ENCODE assay signal across 27 cellular contexts in the genomic region with DNA sequence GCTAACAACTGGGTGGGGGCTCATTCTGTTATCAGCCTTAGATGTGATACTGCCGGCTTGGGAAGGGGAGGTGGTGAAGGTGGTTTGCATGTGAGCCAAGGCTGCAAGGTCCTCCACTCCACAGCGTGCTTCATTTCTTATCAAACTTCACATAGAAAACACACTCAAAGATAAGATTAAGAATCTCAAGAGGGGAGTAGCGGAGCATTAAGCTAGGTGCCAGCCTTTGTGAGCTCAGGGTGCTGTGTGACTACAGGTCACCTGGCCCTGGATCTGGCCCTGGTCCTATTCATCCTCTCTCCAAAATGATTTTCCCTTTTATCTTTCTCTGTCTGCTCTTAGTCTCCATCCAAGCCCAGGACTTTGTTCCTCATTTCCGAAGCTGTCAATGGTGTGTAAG.
"Had no signal": no experiment of that assay in that cellular context is flagged by ENCODE, and none has a peak within 500 bp of the region (broad histone marks: within the 10 kb centered on the region; RNA-seq: fewer than 3 reads in every experiment).

No MANE protein-coding gene starts in this region.

- H3K4me1 ChIP-seq: breast epithelium, foreskin keratinocyte, gastrocnemius medialis had no signal

- H3K36me3 ChIP-seq: ascending aorta, breast epithelium, esophagus muscularis mucosa, gastrocnemius medialis had no signal

- H3K27ac ChIP-seq: ascending aorta, breast epithelium, coronary artery, esophagus muscularis mucosa, foreskin keratinocyte, gastrocnemius medialis had no signal

- H3K27me3 ChIP-seq: ascending aorta, breast epithelium, esophagus muscularis mucosa, gastrocnemius medialis had no signal

- DNase-seq: activated CD4-positive, alpha-beta memory T cell treated with anti-CD3 and anti-CD28 coated beads for 36 hours; activated CD4-positive, alpha-beta T cell treated with anti-CD3 and anti-CD28 coated beads for 36 hours; activated CD4-positive, alpha-beta T cell treated with anti-CD3 and anti-CD28 coated beads, Interleukin-2, amount 10 ng/mL, durations not matched to agents 24 days and 14 days; activated CD4-positive, CD25-positive, alpha-beta regulatory T cell; activated CD4-positive, CD25-positive, alpha-beta regulatory T cell treated with anti-CD3 and anti-CD28 coated beads, Interleukin-2, amount 50 U/mL, for 72 hours; activated CD8-positive, alpha-beta memory T cell treated with anti-CD3 and anti-CD28 coated beads, Interleukin-2, amount 10 ng/mL, durations not matched to agents 7 days and 5 days; activated CD8-positive, alpha-beta memory T cell treated with anti-CD3 and anti-CD28 coated beads, Interleukin-2, amount 50 U/mL, for 4 hours; activated CD8-positive, alpha-beta T cell treated with anti-CD3 and anti-CD28 coated beads, Interleukin-2, amount 10 ng/mL, durations not matched to agents 7 days and 5 days; activated gamma-delta T cell; activated naive CD4-positive, alpha-beta T cell; activated naive CD4-positive, alpha-beta T cell treated with anti-CD3 and anti-CD28 coated beads, Interleukin-2, amount 50 U/mL, for 16 hours; activated naive CD8-positive, alpha-beta T cell treated with anti-CD3 and anti-CD28 coated beads for 36 hours; activated naive CD8-positive, alpha-beta T cell treated with anti-CD3 and anti-CD28 coated beads, Interleukin-2, amount 50 U/mL, for 24 hours; activated T-cell treated with anti-CD3 and anti-CD28 coated beads for 4 hours; activated T-cell treated with anti-CD3 and anti-CD28 coated beads, Interleukin-2, amount 50 U/mL, for 24 hours; activated T-cell treated with anti-CD3 and anti-CD28 coated beads, Interleukin-2, amount 50 U/mL, for 72 hours; effector CD4-positive, alpha-beta T cell; effector memory CD8-positive, alpha-beta T cell; foreskin keratinocyte; gastrocnemius medialis; T-helper 2 cell had no signal

- H3K4me3 ChIP-seq: ascending aorta, breast epithelium, coronary artery, esophagus muscularis mucosa, gastrocnemius medialis had no signal

- ATAC-seq: activated CD4-positive, alpha-beta T cell treated with anti-CD3 and anti-CD28 coated beads for 36 hours; activated CD8-positive, alpha-beta memory T cell treated with anti-CD3 and anti-CD28 coated beads, Interleukin-2, amount 10 ng/mL, durations not matched to agents 7 days and 5 days; activated CD8-positive, alpha-beta T cell treated with anti-CD3 and anti-CD28 coated beads, Interleukin-2, amount 10 ng/mL, durations not matched to agents 7 days and 5 days; activated naive CD8-positive, alpha-beta T cell treated with anti-CD3 and anti-CD28 coated beads, Interleukin-2, amount 50 U/mL, for 24 hours; activated T-cell treated with anti-CD3 and anti-CD28 coated beads, Interleukin-2, amount 50 U/mL, for 72 hours; effector memory CD8-positive, alpha-beta T cell; foreskin keratinocyte; gastrocnemius medialis had no signal

- H3K27ac Mint-ChIP-seq: activated CD4-positive, alpha-beta memory T cell treated with anti-CD3 and anti-CD28 coated beads for 36 hours; activated CD4-positive, alpha-beta T cell treated with anti-CD3 and anti-CD28 coated beads for 36 hours; activated CD4-positive, alpha-beta T cell treated with anti-CD3 and anti-CD28 coated beads, Interleukin-2, amount 10 ng/mL, durations not matched to agents 24 days and 14 days; activated CD8-positive, alpha-beta memory T cell treated with anti-CD3 and anti-CD28 coated beads, Interleukin-2, amount 10 ng/mL, durations not matched to agents 7 days and 5 days; activated CD8-positive, alpha-beta T cell treated with anti-CD3 and anti-CD28 coated beads, Interleukin-2, amount 10 ng/mL, durations not matched to agents 7 days and 5 days; activated naive CD8-positive, alpha-beta T cell treated with anti-CD3 and anti-CD28 coated beads for 36 hours; activated naive CD8-positive, alpha-beta T cell treated with anti-CD3 and anti-CD28 coated beads, Interleukin-2, amount 50 U/mL, for 24 hours; activated T-cell treated with anti-CD3 and anti-CD28 coated beads, Interleukin-2, amount 50 U/mL, for 24 hours; activated T-cell treated with anti-CD3 and anti-CD28 coated beads, Interleukin-2, amount 50 U/mL, for 72 hours; brain; dendritic cell treated with granulocyte-macrophage colony-stimulating factor and Interleukin-4, amounts not matched to agents 40 ng/mL and 50 ng/mL, for 4 days had no signal

- H3K9me3 ChIP-seq: ascending aorta, esophagus muscularis mucosa, gastrocnemius medialis had no signal
